ENCODE assay signal across 1 cellular context in genomic region chr4:128811571-128812359, GRCh38.
TF ChIP-seq lines count a peak whose summit lies in the region.

No MANE protein-coding gene starts in this region.

TF ChIP-seq in K562, 482 proteins besides CTCF, POLR2A, EP300 and RAD21 (continued from another document and continues in another):
- TF ChIP-seq CREB3L1 (IDR thresholded peaks at IDR 0.05; ENCODE audit: borderline replicate concordance, low read depth), result no peak
- TF ChIP-seq EZH2 (IDR thresholded peaks at IDR 0.05; ENCODE audit: borderline replicate concordance, low read depth, low read length), result no peak
- TF ChIP-seq SAP30 (IDR thresholded peaks at IDR 0.05; ENCODE audit: borderline replicate concordance, insufficient read depth, low read depth, low read length, poor library complexity, severe bottlenecking), result no peak
- TF ChIP-seq ZBED1 (IDR thresholded peaks at IDR 0.05), result no peak
- TF ChIP-seq ATF4 (CRISPR knock-in tag; IDR thresholded peaks at IDR 0.05), result no peak
- TF ChIP-seq MEIS2 (IDR thresholded peaks at IDR 0.05; ENCODE audit: partially characterized antibody), result peak; percentile 12
- no peak for TF ChIP-seq KAT8 (IDR thresholded peaks at IDR 0.05; ENCODE audit: low read depth)
- no peak; a peak in 2 of 4 replicates for TF ChIP-seq HDAC1 (IDR thresholded peaks at IDR 0.05)
- TF ChIP-seq TOE1 (IDR thresholded peaks at IDR 0.05; ENCODE audit: borderline replicate concordance), result peak; percentile 46; the same call in 1 of the 2 replicates
- TF ChIP-seq TOE1 (CRISPR knock-in tag; IDR thresholded peaks at IDR 0.05; ENCODE audit: borderline replicate concordance, low read depth), result no peak
- no peak for TF ChIP-seq PTBP1 (IDR thresholded peaks at IDR 0.05; ENCODE audit: low read depth, low read length)
- TF ChIP-seq MYC (IDR thresholded peaks at IDR 0.05; ENCODE audit: low read depth, low read length), result peak; percentile 76
- no peak for TF ChIP-seq MYC (CRISPR knock-in tag; IDR thresholded peaks at IDR 0.05; ENCODE audit: borderline replicate concordance, low read depth)
- TF ChIP-seq GTF2A2 (tag; IDR thresholded peaks at IDR 0.05), result no peak
- no peak for TF ChIP-seq ZBTB12 (CRISPR knock-in tag; IDR thresholded peaks at IDR 0.05)
- no peak for TF ChIP-seq RBM17 (IDR thresholded peaks at IDR 0.05; ENCODE audit: borderline replicate concordance, low read depth, low read length)
- TF ChIP-seq TCF3 (CRISPR knock-in tag; IDR thresholded peaks at IDR 0.05), result peak; percentile 42
- TF ChIP-seq CREBBP (IDR thresholded peaks at IDR 0.05; ENCODE audit: low read depth, low read length), result no peak
- TF ChIP-seq E2F4 (CRISPR knock-in tag; IDR thresholded peaks at IDR 0.05; ENCODE audit: low read depth), result peak; percentile 71; the same call in 1 of the 2 replicates
- no peak for TF ChIP-seq HSF4 (CRISPR knock-in tag; IDR thresholded peaks at IDR 0.05; ENCODE audit: borderline replicate concordance)
- peak; percentile 37 to 79; a peak in 3 of 4 replicates for TF ChIP-seq TRIM24 (IDR thresholded peaks at IDR 0.05)
- TF ChIP-seq GABPA (tag; conservative IDR thresholded peaks at IDR 0.05; ENCODE audit: low read depth), result peak; percentile 88
- TF ChIP-seq IRF1 (CRISPR knock-in tag; IDR thresholded peaks at IDR 0.05; ENCODE audit: borderline replicate concordance), result no peak
- no peak for TF ChIP-seq ZNF699 (CRISPR knock-in tag; IDR thresholded peaks at IDR 0.05; ENCODE audit: insufficient replicate concordance)
- no peak for TF ChIP-seq MTA1 (IDR thresholded peaks at IDR 0.05; ENCODE audit: borderline replicate concordance)
- 0 out of 2 replicates have a peak, but pooled peaks have one; percentile 22 for TF ChIP-seq ELF4 (CRISPR knock-in tag; IDR thresholded peaks at IDR 0.05)
- peak; percentile 50; the same call in 1 of the 2 replicates for TF ChIP-seq CHAMP1 (IDR thresholded peaks at IDR 0.05)
- TF ChIP-seq NR2F6 (CRISPR knock-in tag; IDR thresholded peaks at IDR 0.05), result no peak
- no peak for TF ChIP-seq ZNF780A (CRISPR knock-in tag; IDR thresholded peaks at IDR 0.05)
- TF ChIP-seq ZKSCAN1 (IDR thresholded peaks at IDR 0.05; ENCODE audit: low read depth, low read length), result peak; percentile 30; the same call in 1 of the 2 replicates
- no peak for TF ChIP-seq CCAR2 (IDR thresholded peaks at IDR 0.05; ENCODE audit: low read depth, low read length)
- TF ChIP-seq ZNF592 (IDR thresholded peaks at IDR 0.05), result no peak
- peak; percentile 79 for TF ChIP-seq CEBPG (CRISPR knock-in tag; IDR thresholded peaks at IDR 0.05)
- TF ChIP-seq CEBPG (tag; conservative IDR thresholded peaks at IDR 0.05 in 1 of 2, IDR thresholded peaks at IDR 0.05 in 1 of 2), result peak; percentile 88 to 89
- peak; percentile 89 for TF ChIP-seq ZNF263 (CRISPR knock-in tag; IDR thresholded peaks at IDR 0.05; ENCODE audit: borderline replicate concordance)
- TF ChIP-seq ZFP36 (IDR thresholded peaks at IDR 0.05; ENCODE audit: low read depth, low read length, partially characterized antibody), result no peak
- TF ChIP-seq CC2D1A (IDR thresholded peaks at IDR 0.05), result peak; percentile 28; the same call in 1 of the 2 replicates
- 0 out of 2 replicates have a peak, but pooled peaks have one; percentile 21 for TF ChIP-seq SIN3B (IDR thresholded peaks at IDR 0.05; ENCODE audit: low read depth)
- 0 out of 2 replicates have a peak, but pooled peaks have one; percentile 32 for TF ChIP-seq ELF1 (tag; IDR thresholded peaks at IDR 0.05)
- no peak for TF ChIP-seq KDM2B (CRISPR knock-in tag; IDR thresholded peaks at IDR 0.05)
- peak; percentile 84 for TF ChIP-seq ZBTB40 (IDR thresholded peaks at IDR 0.05)
- TF ChIP-seq ZBTB40 (CRISPR knock-in tag; IDR thresholded peaks at IDR 0.05), result no peak
- no peak for TF ChIP-seq TBL1XR1 (IDR thresholded peaks at IDR 0.05; ENCODE audit: low read length in 2 of 2)
